24 cellular contexts compared by ENCODE assay signal in genomic region chr3:160945346-160945745, GRCh38.
"Had no signal": no experiment of that assay in that cellular context is flagged by ENCODE, and none has a peak within 500 bp of the region (broad histone marks: within the 10 kb centered on the region; RNA-seq: fewer than 3 reads in every experiment).

No MANE protein-coding gene starts in this region.

- ATAC-seq: activated CD4-positive, CD25-positive, alpha-beta regulatory T cell treated with anti-CD3 and anti-CD28 coated beads, Interleukin-2, amount 50 U/mL, for 24 hours; activated CD8-positive, alpha-beta T cell treated with anti-CD3 and anti-CD28 coated beads for 36 hours; activated T-cell treated with anti-CD3 and anti-CD28 coated beads, Interleukin-2, amount 50 U/mL, for 4 hours; activated T-helper 17 cell treated with anti-CD3 and anti-CD28 coated beads, Interleukin-2, amount 50 U/mL, for 72 hours; esophagus mucosa; T-cell had no signal

- DNase-seq: activated B cell treated with CpG ODN at 0.5 μM for 24 hours; activated CD4-positive, alpha-beta T cell treated with anti-CD3 and anti-CD28 coated beads for 48 hours; activated CD4-positive, alpha-beta T cell treated with anti-CD3 and anti-CD28 coated beads, Interleukin-2, amount 50 U/mL, for 1 hour; activated CD4-positive, alpha-beta T cell treated with anti-CD3 and anti-CD28 coated beads, Interleukin-2, amount 50 U/mL, for 48 hours; activated CD8-positive, alpha-beta memory T cell treated with anti-CD3 and anti-CD28 coated beads for 24 hours; activated CD8-positive, alpha-beta T cell treated with anti-CD3 and anti-CD28 coated beads for 36 hours; activated effector memory CD4-positive, alpha-beta T cell treated with Interleukin-2 at 50 U/mL for 16 hours; activated gamma-delta T cell treated with Interleukin-2 at 50 U/mL for 16 hours; activated naive CD4-positive, alpha-beta T cell treated with anti-CD3 and anti-CD28 coated beads, Interleukin-2, amount 50 U/mL, for 16 hours; activated naive CD4-positive, alpha-beta T cell treated with Interleukin-2 at 50 U/mL for 16 hours; activated T-cell treated with anti-CD3 and anti-CD28 coated beads, Interleukin-2, amount 50 U/mL, for 4 hours; amniotic stem cell; anterior cingulate cortex; brain microvascular endothelial cell; dorsolateral prefrontal cortex; effector memory CD4-positive, alpha-beta T cell; endodermal cell; foreskin fibroblast; T-cell; T1000; WERI-Rb-1 had no signal
